10 cellular contexts compared by ENCODE assay signal in the genomic region with DNA sequence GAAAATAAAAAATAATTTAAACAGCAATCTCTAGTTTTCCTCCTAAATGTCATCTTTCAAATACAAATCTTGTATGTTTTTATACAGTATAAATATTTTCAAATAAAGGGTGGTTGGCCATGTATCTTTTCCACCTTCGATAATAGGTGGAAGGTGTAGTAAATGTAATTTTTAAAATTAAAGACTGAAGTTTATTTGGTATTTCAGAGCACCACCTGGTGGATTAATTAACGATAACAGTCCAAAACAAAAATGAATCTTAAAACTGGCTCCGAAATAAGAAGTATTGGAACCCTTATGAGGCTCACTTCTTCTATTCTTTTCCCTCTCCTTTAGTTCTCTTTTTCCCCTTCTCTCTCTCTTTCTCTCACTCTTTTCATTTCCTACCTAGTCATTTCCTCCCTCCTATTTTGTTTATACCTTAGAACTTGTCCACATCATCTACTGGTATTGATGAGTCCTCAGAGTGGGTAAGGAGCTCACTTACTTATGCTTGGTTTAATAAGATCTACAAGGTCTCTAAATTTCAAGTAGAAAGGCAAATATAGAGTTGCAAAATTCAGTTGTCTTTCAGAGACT.
DNase-seq lines count a peak whose midpoint lies in the region; ATAC-seq, FAIRE-seq and TF ChIP-seq lines count a peak whose summit lies in the region.
"Had no signal": no experiment of that assay in that cellular context is flagged by ENCODE, and none has a peak within 500 bp of the region (broad histone marks: within the 10 kb centered on the region; RNA-seq: fewer than 3 reads in every experiment).

No MANE protein-coding gene starts in this region.

- H3K9ac ChIP-seq in fibroblast of lung (ENCODE audit: insufficient read depth, low read length) = no peak overlapping the region

- no peak for ATAC-seq in heart right ventricle
- no peak for ATAC-seq in left cardiac atrium
- no peak for ATAC-seq in GM19023 (IDR thresholded peaks at IDR 0.05; ENCODE audit: unreplicated experiment)
- no peak for ATAC-seq in HG02870 (IDR thresholded peaks at IDR 0.05; ENCODE audit: unreplicated experiment)
- ATAC-seq: stimulated activated memory B cell treated with anti-CD40 and anti-IgM and Interleukin-4, amounts not matched to agents 10 μg/mL and 1 μg/mL and 100 μg/mL, for 72 hours had no signal

- intact Hi-C loops in heart right ventricle (cut with DNase I) (loop anchor here in 2 of 10 donors (10.0 kb wide), 2 partner anchors 392 to 762 kb away; partner anchors contain the start of gene SRD5A3 (in 1 of the 2)), left cardiac atrium (cut with DNase I) (no loop called here)

- H3K9me3 ChIP-seq in heart right ventricle = no peaks in the 10 kb centered on the region
- no peaks in the 10 kb centered on the region for H3K9me3 ChIP-seq in fibroblast of lung (ENCODE audit: control insufficient read depth, insufficient read depth, low read depth, low read length)
- H3K9me3 ChIP-seq: ovary had no signal

- no peak overlapping the region for H3K4me3 ChIP-seq in heart right ventricle
- H3K4me3 ChIP-seq in fibroblast of lung (replicated peaks in 1 of 4; ENCODE audit: control extremely low read depth in 1 of 4, insufficient read depth in 1 of 4, low read depth in 3 of 4, low read length in 4 of 4) = no peak overlapping the region
- H3K4me3 ChIP-seq: ovary had no signal

- FAIRE-seq in urothelium cell line (lab: Jason Lieb, UNC) = no peak

- no peaks in the 10 kb centered on the region for H3K79me2 ChIP-seq in fibroblast of lung (ENCODE audit: control insufficient read depth, insufficient read depth, low read length)

- no peak overlapping the region for H3K27ac ChIP-seq in heart right ventricle
- no peak overlapping the region for H3K27ac ChIP-seq in fibroblast of lung (ENCODE audit: insufficient read depth, low read length)
- H3K27ac ChIP-seq: ovary had no signal

- DNase-seq in heart right ventricle = no peak
- DNase-seq in left cardiac atrium = no peak
- DNase-seq in OCI-M1 (lab: John Stamatoyannopoulos, UW) = peak; percentile 74
- DNase-seq in fibroblast of lung (ENCODE audit: low read depth in 2 of 2) = peak; percentile 3 to 19
- DNase-seq in urothelium cell line (ENCODE audit: low spot score) = peak; percentile 16
- no peak for DNase-seq in DMS114 treated with DMSO at 0.1 percent for 48 hours (lab: John Stamatoyannopoulos, UW; ENCODE audit: unreplicated experiment)
- DNase-seq: ovary had no signal

- H3K4me1 ChIP-seq in heart right ventricle (no peaks in the 10 kb centered on the region), fibroblast of lung (ENCODE audit: control insufficient read depth, extremely low read depth, insufficient read depth, low read length) (no peaks in the 10 kb centered on the region)

- no peak overlapping the region for H3K4me2 ChIP-seq in fibroblast of lung (ENCODE audit: extremely low read depth, insufficient read depth, low read length)

- no peaks in the 10 kb centered on the region for H3K36me3 ChIP-seq in heart right ventricle
- H3K36me3 ChIP-seq in fibroblast of lung (ENCODE audit: control insufficient read depth, insufficient read depth, low read length) = no peaks in the 10 kb centered on the region
- H3K36me3 ChIP-seq: ovary had no signal

- no peaks in the 10 kb centered on the region for H4K20me1 ChIP-seq in fibroblast of lung (ENCODE audit: control insufficient read depth, extremely low read depth, insufficient read depth, low read length)

- no peak overlapping the region for H2AFZ ChIP-seq in fibroblast of lung (ENCODE audit: low read length)

- H3K27me3 ChIP-seq in heart right ventricle (peaks cover 0 to 30% (median 10%) of the 10 kb centered on the region in 7 donors), fibroblast of lung (ENCODE audit: control insufficient read depth, insufficient read depth, low read length) (no peaks in the 10 kb centered on the region)
- H3K27me3 ChIP-seq: ovary had no signal

- whole genome bisulfite sequencing in heart right ventricle, 2 donors = 34 to 39% methylated on average over 3 of the region's 3 CpGs

- peak in 7 of 9 donors; percentile 28 to 52 (median 45) for TF ChIP-seq CTCF in heart right ventricle (IDR thresholded peaks at IDR 0.05)
- peak in 1 of 2 donors; percentile 21 for TF ChIP-seq CTCF in fibroblast of lung (conservative IDR thresholded peaks at IDR 0.05 in 1 of 2, IDR thresholded peaks at IDR 0.05 in 1 of 2; ENCODE audit: low read depth in 1 of 2, low read length in 2 of 2)

Comparison
In these comparisons a context has a peak if more than half of its experiments do, and no peak if none do; other contexts are left out.
1. DNase-seq: peak in OCI-M1 (single experiment), fibroblast of lung (2 of 2) and urothelium cell line (single experiment); none in heart right ventricle (0 of 2), left cardiac atrium (single experiment) and DMS114 treated with DMSO at 0.1 percent for 48 hours (single experiment).